ENCODE assay signal across 12 cellular contexts in the genomic region with DNA sequence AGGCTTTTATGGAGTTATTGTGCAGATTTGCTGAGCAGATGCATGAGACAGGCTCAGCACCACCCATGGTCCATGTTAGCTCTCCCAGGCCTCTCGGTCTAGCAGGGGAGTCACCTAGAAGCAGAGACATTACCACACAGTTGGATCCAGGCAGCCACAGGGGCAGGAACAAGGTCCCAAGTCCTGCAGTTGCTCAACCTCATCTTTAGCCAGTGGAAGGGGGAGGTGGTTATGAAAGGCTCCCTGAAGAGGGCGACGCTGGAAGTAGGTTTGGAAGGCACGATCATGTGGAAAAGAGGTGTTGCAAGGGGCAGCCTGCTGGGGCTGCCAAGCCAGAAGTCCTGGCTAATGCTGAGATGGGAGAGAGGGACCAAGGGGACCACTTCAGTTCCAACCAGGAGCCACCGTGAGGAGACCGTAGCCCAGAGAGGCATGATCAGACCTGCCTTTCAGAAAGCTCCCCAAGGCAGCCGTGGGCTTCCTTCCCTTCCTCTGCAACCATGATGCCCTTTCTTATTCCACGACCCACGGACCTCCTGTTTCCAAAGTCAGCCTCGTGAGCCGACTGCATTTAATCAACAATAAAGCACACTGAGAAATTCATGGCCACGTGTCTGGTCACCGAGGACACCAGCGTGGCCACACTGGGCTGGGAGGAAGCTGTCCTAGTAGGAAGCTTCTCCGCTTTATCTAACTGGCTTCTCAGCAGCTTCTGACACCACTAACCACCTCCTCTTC. TPM values are rescaled to one million over a fixed set of nuclear protein-coding genes. Genes with fewer than 3 reads are reported as not detected.
DNase-seq lines count a peak whose midpoint lies in the region; ATAC-seq and TF ChIP-seq lines count a peak whose summit lies in the region.
"Had no signal": no experiment of that assay in that cellular context is flagged by ENCODE, and none has a peak within 500 bp of the region (broad histone marks: within the 10 kb centered on the region; RNA-seq: fewer than 3 reads in every experiment).

No MANE protein-coding gene starts in this region.

- H3K4me3 ChIP-seq in right atrium auricular region (no peak overlapping the region), left ventricle myocardium inferior (no peak overlapping the region), upper lobe of left lung (no peak overlapping the region), esophagus squamous epithelium (no peak overlapping the region)

- no peak overlapping the region for H3K27ac ChIP-seq in right atrium auricular region
- no peak overlapping the region for H3K27ac ChIP-seq in left ventricle myocardium inferior (replicated peaks)
- peak overlapping the region; percentile 26 to 91 (median 88) for H3K27ac ChIP-seq in upper lobe of left lung
- H3K27ac ChIP-seq in esophagus squamous epithelium: peak overlapping the region in 2 of 4 donors; percentile 29 to 55

- H3K9me3 ChIP-seq in right atrium auricular region (no peaks in the 10 kb centered on the region), left ventricle myocardium inferior (replicated peaks) (no peaks in the 10 kb centered on the region), upper lobe of left lung (no peaks in the 10 kb centered on the region), esophagus squamous epithelium (no peaks in the 10 kb centered on the region)

- intact Hi-C loops in left ventricle myocardium inferior (cut with micrococcal nuclease) (no loop called here), esophagus squamous epithelium (cut with DNase I) (no loop called here)
- intact Hi-C loops in activated CD4-positive, alpha-beta memory T cell treated with anti-CD3 and anti-CD28 coated beads for 36 hours (cut with micrococcal nuclease): no loop called here

- peaks cover 26% of the 10 kb centered on the region for H3K36me3 ChIP-seq in right atrium auricular region
- H3K36me3 ChIP-seq in left ventricle myocardium inferior: peaks cover 36% of the 10 kb centered on the region
- peaks cover 10 to 51% (median 30%) of the 10 kb centered on the region in 4 donors for H3K36me3 ChIP-seq in upper lobe of left lung
- peaks cover 11 to 49% (median 14%) of the 10 kb centered on the region in 3 donors for H3K36me3 ChIP-seq in esophagus squamous epithelium

- TF ChIP-seq POLR2A in upper lobe of left lung (IDR thresholded peaks at IDR 0.05) (no peak), esophagus squamous epithelium (IDR thresholded peaks at IDR 0.05) (no peak)

- H3K36me3 Mint-ChIP-seq in activated CD4-positive, alpha-beta memory T cell treated with anti-CD3 and anti-CD28 coated beads for 36 hours: peaks cover 27% of the 10 kb centered on the region

- CTCF ChIA-PET in activated CD4-positive, alpha-beta memory T cell treated with anti-CD3 and anti-CD28 coated beads for 36 hours (lab: Charles Lee): no interaction called here

- WGBS in upper lobe of left lung, 2 donors: 62 to 71% methylated on average over 13 to 15 of the region's 15 CpGs
- 47 to 75% methylated on average over 6 to 13 of the region's 15 CpGs for WGBS in esophagus squamous epithelium, 2 donors

- DNase-seq in right atrium auricular region (ENCODE audit: low spot score): peak; percentile 85
- DNase-seq in left ventricle myocardium inferior: no peak
- DNase-seq in activated CD4-positive, alpha-beta memory T cell treated with anti-CD3 and anti-CD28 coated beads for 36 hours: no peak
- DNase-seq in kidney tubule cell (ENCODE audit: low spot score): peak; percentile 10
- peak in 1 of 2 donors; percentile 86 for DNase-seq in upper lobe of left lung
- DNase-seq in esophagus squamous epithelium (lab: John Stamatoyannopoulos, UW): no peak
- no peak for DNase-seq in activated CD4-positive, alpha-beta T cell treated with anti-CD3 and anti-CD28 coated beads, Interleukin-2, amount 50 U/mL, for 48 hours
- DNase-seq: DMS 273 treated with DMSO at 0.1 percent for 48 hours, NCI-H2107 had no signal

- no peak overlapping the region for H3K4me3 Mint-ChIP-seq in activated CD4-positive, alpha-beta memory T cell treated with anti-CD3 and anti-CD28 coated beads for 36 hours

- H3K27me3 ChIP-seq in right atrium auricular region (no peaks in the 10 kb centered on the region), left ventricle myocardium inferior (ENCODE audit: low read depth) (no peaks in the 10 kb centered on the region), upper lobe of left lung (no peaks in the 10 kb centered on the region), esophagus squamous epithelium (no peaks in the 10 kb centered on the region)

- H3K4me1 ChIP-seq in right atrium auricular region: peaks cover 0 to 42% of the 10 kb centered on the region in 2 donors
- peaks cover 52% of the 10 kb centered on the region for H3K4me1 ChIP-seq in left ventricle myocardium inferior
- H3K4me1 ChIP-seq in upper lobe of left lung: peaks cover 31 to 38% (median 35%) of the 10 kb centered on the region in 4 donors
- H3K4me1 ChIP-seq in esophagus squamous epithelium: peaks cover 16 to 43% (median 21%) of the 10 kb centered on the region in 3 donors

- H3K9me3 Mint-ChIP-seq in activated CD4-positive, alpha-beta memory T cell treated with anti-CD3 and anti-CD28 coated beads for 36 hours: no peaks in the 10 kb centered on the region

- no peak for TF ChIP-seq CTCF in right atrium auricular region (IDR thresholded peaks at IDR 0.05)
- no peak for TF ChIP-seq CTCF in left ventricle myocardium inferior (IDR thresholded peaks at IDR 0.05; ENCODE audit: borderline replicate concordance)
- no peak for TF ChIP-seq CTCF in upper lobe of left lung (IDR thresholded peaks at IDR 0.05)
- no peak for TF ChIP-seq CTCF in esophagus squamous epithelium (IDR thresholded peaks at IDR 0.05)

- H3K27ac Mint-ChIP-seq in activated CD4-positive, alpha-beta memory T cell treated with anti-CD3 and anti-CD28 coated beads for 36 hours: peak overlapping the region; percentile 21

- POLR2A ChIA-PET in activated CD4-positive, alpha-beta memory T cell treated with anti-CD3 and anti-CD28 coated beads for 36 hours (lab: Charles Lee): no interaction called here

- H3K27me3 Mint-ChIP-seq in activated CD4-positive, alpha-beta memory T cell treated with anti-CD3 and anti-CD28 coated beads for 36 hours: no peaks in the 10 kb centered on the region

- TF ChIP-seq EP300 in upper lobe of left lung (IDR thresholded peaks at IDR 0.05): no peak

- ATAC-seq in upper lobe of left lung (ENCODE audit: low FRiP score in 2 of 2) (peak; percentile 28 to 45), HG03439 (IDR thresholded peaks at IDR 0.05; ENCODE audit: unreplicated experiment) (no peak)

- H3K4me1 Mint-ChIP-seq in activated CD4-positive, alpha-beta memory T cell treated with anti-CD3 and anti-CD28 coated beads for 36 hours (ENCODE audit: low read depth): peaks cover 43% of the 10 kb centered on the region

RNA-seq across cellular contexts. Expression of a gene that starts 2.5 kb away (rescaled TPM):
- 10 to 100 TPM; 54.8 to 70.2 TPM for total RNA-seq in right atrium auricular region
- total RNA-seq in left ventricle myocardium inferior: 38.5 TPM
- 100 to 1,000 TPM; 100 to 113 TPM for total RNA-seq in activated CD4-positive, alpha-beta memory T cell treated with anti-CD3 and anti-CD28 coated beads for 36 hours
- total RNA-seq in upper lobe of left lung: 10 to 100 TPM; 45.7 to 87.7 (median 62.5) TPM
- 10 to 100 TPM; 39.3 to 64.6 (median 46.8) TPM for total RNA-seq in esophagus squamous epithelium

RNA-seq across cellular contexts. Expression of a gene that starts 15.0 kb away (rescaled TPM):
- 10 to 100 TPM; 56.8 to 61.7 TPM for total RNA-seq in right atrium auricular region
- total RNA-seq in left ventricle myocardium inferior: 34.3 TPM
- 10 to 100 TPM; 43.8 to 44.3 TPM for total RNA-seq in activated CD4-positive, alpha-beta memory T cell treated with anti-CD3 and anti-CD28 coated beads for 36 hours
- 10 to 100 TPM; 47.1 to 84.8 (median 58.5) TPM for total RNA-seq in upper lobe of left lung
- total RNA-seq in esophagus squamous epithelium: 10 to 100 TPM; 53.5 to 97.4 (median 70.8) TPM

RNA-seq across cellular contexts. Expression of a gene that starts 26.9 kb away (rescaled TPM):
- total RNA-seq in right atrium auricular region: not detected
- total RNA-seq in left ventricle myocardium inferior: not detected
- not detected for total RNA-seq in activated CD4-positive, alpha-beta memory T cell treated with anti-CD3 and anti-CD28 coated beads for 36 hours
- not detected for total RNA-seq in upper lobe of left lung
- total RNA-seq in esophagus squamous epithelium: not detected
- total RNA-seq: T-helper 2 cell treated with Interferon-gamma antibody and Interleukin-4, amounts not matched to agents 100 ng/mL and 5 ng/mL, for 36 hours; ureter had no signal

RNA-seq across cellular contexts. Expression of a gene that starts 56.7 kb away (rescaled TPM):
- total RNA-seq in right atrium auricular region (1 to 10 TPM in 1 of 2 donors, not detected in 1; 1.1 TPM), left ventricle myocardium inferior (0.16 TPM), upper lobe of left lung (10 to 100 TPM in 2 of 6 donors, 1 to 10 TPM in 4; 5.9 to 12.6 (median 8.2) TPM), esophagus squamous epithelium (1 to 10 TPM in 1 of 4 donors, under 1 TPM in 2, not detected in 1; 0.31 to 1.1 (median 0.41) TPM)
- 10 to 100 TPM; 23.6 to 26.1 TPM for total RNA-seq in activated CD4-positive, alpha-beta memory T cell treated with anti-CD3 and anti-CD28 coated beads for 36 hours

Comparison
In these comparisons a context has a peak if more than half of its experiments do, and no peak if none do; other contexts are left out.
1. DNase-seq: peak in right atrium auricular region (single experiment) and kidney tubule cell (single experiment); none in left ventricle myocardium inferior (single experiment), activated CD4-positive, alpha-beta memory T cell treated with anti-CD3 and anti-CD28 coated beads for 36 hours (single experiment), esophagus squamous epithelium (single experiment) and activated CD4-positive, alpha-beta T cell treated with anti-CD3 and anti-CD28 coated beads, Interleukin-2, amount 50 U/mL, for 48 hours (0 of 2).
2. H3K27ac ChIP-seq: peak in upper lobe of left lung (4 of 4); none in right atrium auricular region (0 of 2) and left ventricle myocardium inferior (single experiment).